8 cellular contexts compared by ENCODE assay signal in the genomic region with DNA sequence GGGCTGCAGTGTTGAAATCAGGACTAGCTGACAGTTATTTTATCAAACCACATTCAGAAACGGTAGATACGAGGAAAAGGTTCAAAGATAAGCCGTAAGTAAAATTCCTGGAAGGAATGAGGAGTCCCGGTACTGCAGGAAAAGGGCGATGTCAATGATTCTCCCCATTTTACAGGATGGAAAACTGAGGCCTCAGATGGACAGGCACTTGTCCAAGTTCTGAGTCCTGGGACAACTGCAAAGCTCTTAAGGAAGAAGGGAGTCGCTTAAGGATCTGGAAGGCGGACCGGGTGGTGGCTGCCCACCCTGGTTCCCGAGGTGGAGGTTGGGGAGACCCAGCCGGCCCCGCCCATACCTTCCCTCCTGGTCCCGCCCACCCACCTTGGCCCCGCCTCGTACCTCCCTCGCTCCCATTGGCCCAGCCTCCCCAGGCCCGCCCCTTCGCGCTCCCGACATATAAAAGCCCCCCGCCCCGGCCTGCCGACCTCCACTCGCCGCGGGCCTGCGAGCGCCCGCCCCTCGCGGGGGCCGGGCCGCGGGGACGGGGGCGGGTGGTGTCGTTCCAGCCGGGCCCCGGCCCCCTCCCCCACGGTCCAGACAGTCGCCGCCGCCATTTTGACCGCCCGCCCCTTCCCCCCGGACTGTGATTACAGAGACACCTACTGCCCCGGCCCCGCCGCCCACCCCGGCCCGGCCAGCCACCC. TPM values are rescaled to one million over a fixed set of nuclear protein-coding genes. Genes with fewer than 3 reads are reported as not detected.
DNase-seq lines count a peak whose midpoint lies in the region; ATAC-seq, FAIRE-seq and TF ChIP-seq lines count a peak whose summit lies in the region.

No MANE protein-coding gene starts in this region.

- BruUV-seq in HepG2 (replicated peaks; lab: Mats Ljungman, UMichigan), result no TSS peak

- peak; percentile 39 for ATAC-seq in GM18498 (IDR thresholded peaks at IDR 0.05; ENCODE audit: unreplicated experiment)
- ATAC-seq in HG03066 (IDR thresholded peaks at IDR 0.05; ENCODE audit: low read depth, unreplicated experiment), result peak; percentile 29
- peak; percentile 61 for ATAC-seq in HepG2
- no peak for ATAC-seq in GM18520 (IDR thresholded peaks at IDR 0.05; ENCODE audit: unreplicated experiment)

- 13% methylated on average over 5 of the region's 50 CpGs for WGBS in HepG2 (ENCODE audit: low lambda C conversion rate)

- in situ Hi-C loops in HepG2 (cut with HindIII; ENCODE audit: extremely low pct_ligation_motif_present, low pct_unique_long_range_greater_than_20kb), result no loop called here

- no peak for TF ChIP-seq CTCF in coronary artery (IDR thresholded peaks at IDR 0.05)
- no peak for TF ChIP-seq CTCF in HepG2 (CRISPR knock-in tag; IDR thresholded peaks at IDR 0.05)

- peak overlapping the region; percentile 96 for H3K4me3 Mint-ChIP-seq in activated CD4-positive, alpha-beta T cell treated with anti-CD3 and anti-CD28 coated beads, Interleukin-2, amount 10 ng/mL, durations not matched to agents 24 days and 14 days

- TF ChIP-seq EP300 in HepG2 (IDR thresholded peaks at IDR 0.05; ENCODE audit: low read depth in 2 of 2, low read length in 2 of 2) (no peak), HepG2 (CRISPR knock-in tag; IDR thresholded peaks at IDR 0.05; ENCODE audit: borderline replicate concordance) (no peak)

- H3K4me1 Mint-ChIP-seq in activated CD4-positive, alpha-beta T cell treated with anti-CD3 and anti-CD28 coated beads, Interleukin-2, amount 10 ng/mL, durations not matched to agents 24 days and 14 days, result peaks cover 46% of the 10 kb centered on the region

- H3K27me3 Mint-ChIP-seq in activated CD4-positive, alpha-beta T cell treated with anti-CD3 and anti-CD28 coated beads, Interleukin-2, amount 10 ng/mL, durations not matched to agents 24 days and 14 days, result no peaks in the 10 kb centered on the region

- CTCF ChIA-PET in HepG2 (lab: Yijun Ruan, JAX; ENCODE audit: low intra/inter-chr PET ratio, low total read pairs), result no interaction called here

- no peak for FAIRE-seq in HepG2 (lab: Jason Lieb, UNC)

- peaks cover 19% of the 10 kb centered on the region for H3K4me1 ChIP-seq in HepG2 (ENCODE audit: insufficient read depth, low read length)

- H3K27ac ChIP-seq in coronary artery, result peak overlapping the region; percentile 100
- peak overlapping the region; percentile 96 for H3K27ac ChIP-seq in HepG2 (ENCODE audit: extremely low read length, insufficient read depth, low read length)

- no peaks in the 10 kb centered on the region; a peak in 1 of 5 replicates for H3K27me3 ChIP-seq in HepG2 (ENCODE audit: control insufficient read depth in 1 of 2, insufficient read depth in 2 of 2, low read length in 2 of 2)

- DNase-seq in NCI-H524 (lab: John Stamatoyannopoulos, UW) (peak; percentile 66 to 84), coronary artery (ENCODE audit: low spot score) (peak; percentile 93), HepG2 (ENCODE audit: low spot score) (peak; percentile 67)
- DNase-seq in activated CD4-positive, alpha-beta T cell treated with anti-CD3 and anti-CD28 coated beads, Interleukin-2, amount 10 ng/mL, durations not matched to agents 24 days and 14 days, result peak; percentile 96
- peak; percentile 92 for DNase-seq in stimulated activated CD4-positive, alpha-beta T cell treated with anti-CD3 and anti-CD28 coated beads, Interleukin-1b, Interleukin-23, amount 100 ng/mL, for 48 hours

- H3K4me3 ChIP-seq in coronary artery, result peak overlapping the region; percentile 91
- H3K4me3 ChIP-seq in HepG2 (replicated peaks in 1 of 3; ENCODE audit: insufficient read depth in 1 of 3, low read depth in 2 of 3, low read length in 3 of 3), result peak overlapping the region; percentile 87 to 97 (median 91)

- H3K27ac Mint-ChIP-seq in activated CD4-positive, alpha-beta T cell treated with anti-CD3 and anti-CD28 coated beads, Interleukin-2, amount 10 ng/mL, durations not matched to agents 24 days and 14 days, result peak overlapping the region; percentile 100

- no peaks in the 10 kb centered on the region; a peak in 1 of 5 replicates for H3K36me3 ChIP-seq in HepG2 (replicated peaks in 1 of 2; ENCODE audit: control insufficient read depth in 1 of 2, insufficient read depth in 2 of 2, low read length in 2 of 2)

- TF ChIP-seq POLR2A in HepG2 (IDR thresholded peaks at IDR 0.05; ENCODE audit: insufficient read depth in 1 of 2, low read depth in 2 of 2, low read length in 2 of 2), result peak; percentile 24 to 52; a peak in 3 of 4 replicates

- intact Hi-C loops in activated CD4-positive, alpha-beta T cell treated with anti-CD3 and anti-CD28 coated beads, Interleukin-2, amount 10 ng/mL, durations not matched to agents 24 days and 14 days (cut with micrococcal nuclease), result loop anchor here (1.0 to 5.0 kb wide), 9 partner anchors 19 to 132 kb away; a partner anchor contains a TSS
- intact Hi-C loops in HepG2 (cut with micrococcal nuclease; ENCODE audit: unreplicated experiment), result loop anchor here (1.0 to 5.0 kb wide), 2 partner anchors 53 to 67 kb away; a partner anchor contains a TSS

- no peaks in the 10 kb centered on the region for H3K9me3 ChIP-seq in HepG2 (ENCODE audit: low read length)

- peaks cover 5% of the 10 kb centered on the region for H3K79me2 ChIP-seq in HepG2 (ENCODE audit: insufficient read depth, low read length)

- peak overlapping the region; percentile 97 for H3K9ac ChIP-seq in HepG2 (ENCODE audit: insufficient read depth, low read depth, low read length)

- no peaks in the 10 kb centered on the region; the same call in 1 of the 2 replicates for H4K20me1 ChIP-seq in HepG2 (ENCODE audit: insufficient read depth, low read length)

- H3K4me2 ChIP-seq in HepG2 (ENCODE audit: low read depth, low read length), result peak overlapping the region; percentile 71

- TF ChIP-seq RAD21 in HepG2 (CRISPR knock-in tag; IDR thresholded peaks at IDR 0.05), result no peak

- POLR2A ChIA-PET in HepG2 (lab: Yijun Ruan, JAX), result interaction anchor here (0.8 to 1.8 kb wide), 9 partner anchors 10 to 159 kb away, joined by 3 to 15 read pairs (median 5); a partner anchor contains a TSS

- H2AFZ ChIP-seq in HepG2 (ENCODE audit: low read length), result peak overlapping the region; percentile 46

- H3K9me3 Mint-ChIP-seq in activated CD4-positive, alpha-beta T cell treated with anti-CD3 and anti-CD28 coated beads, Interleukin-2, amount 10 ng/mL, durations not matched to agents 24 days and 14 days, result no peaks in the 10 kb centered on the region

- H3K36me3 Mint-ChIP-seq in activated CD4-positive, alpha-beta T cell treated with anti-CD3 and anti-CD28 coated beads, Interleukin-2, amount 10 ng/mL, durations not matched to agents 24 days and 14 days (ENCODE audit: low read depth), result peaks cover 5% of the 10 kb centered on the region

RNA-seq across cellular contexts. Expression of a gene that starts 0.6 kb away (rescaled TPM):
- total RNA-seq in activated CD4-positive, alpha-beta T cell treated with anti-CD3 and anti-CD28 coated beads, Interleukin-2, amount 10 ng/mL, durations not matched to agents 24 days and 14 days, result 17.0 and 18.0 TPM in 2 replicates
- 1.3 and 1.4 TPM in 2 replicates for total RNA-seq in HepG2 (2016; rRNA removed; fragmentation: Illumina TruSeq; extraction: Trizol)
- total RNA-seq in HepG2 (2016; cell fraction: cytosol; rRNA removed; fragmentation: Illumina TruSeq; extraction: Trizol; ENCODE audit: low read depth), result 0.62 and 1.0 TPM in 2 replicates
- 1.2 and 1.9 TPM in 2 replicates for total RNA-seq in HepG2 (2016; cell fraction: insoluble cytoplasmic fraction; rRNA removed; fragmentation: Illumina TruSeq; extraction: Trizol)
- 1.2 and 1.6 TPM in 2 replicates for total RNA-seq in HepG2 (2016; cell fraction: membrane; rRNA removed; fragmentation: Illumina TruSeq; extraction: Trizol)
- 2.1 and 2.3 TPM in 2 replicates for total RNA-seq in HepG2 (2016; cell fraction: nucleus; rRNA removed; fragmentation: Illumina TruSeq; extraction: Trizol)
- 0.56 and 1.1 TPM in 2 replicates for polyA plus RNA-seq in HepG2 (2011; rRNA removed)
- 0.14 and 0.17 TPM in 2 replicates for polyA plus RNA-seq in HepG2 (2011; cell fraction: cytosol; rRNA removed)
- polyA plus RNA-seq in HepG2 (2011; cell fraction: nucleus; rRNA removed), result 5.8 and 9.2 TPM in 2 replicates
- polyA plus RNA-seq in HepG2 (2012), result 2.1 and 3.0 TPM in 2 replicates
- 0.23 and 0.45 TPM in 2 replicates for polyA plus RNA-seq in HepG2 (2016; cell fraction: cytosol; fragmentation: Illumina TruSeq; extraction: Trizol; ENCODE audit: low read depth)
- polyA plus RNA-seq in HepG2 (2016; cell fraction: insoluble cytoplasmic fraction; fragmentation: Illumina TruSeq; extraction: Trizol; ENCODE audit: low read depth), result 1.9 and 3.5 TPM in 2 replicates
- polyA plus RNA-seq in HepG2 (2016; cell fraction: membrane; fragmentation: Illumina TruSeq; extraction: Trizol; ENCODE audit: low read depth), result 0.90 and 1.1 TPM in 2 replicates
- polyA plus RNA-seq in HepG2 (2016; cell fraction: nucleus; fragmentation: Illumina TruSeq; extraction: Trizol; ENCODE audit: insufficient read depth, low read depth), result 8.9 and 9.5 TPM in 2 replicates
- 1.2 and 1.4 TPM in 2 replicates for polyA minus RNA-seq in HepG2 (2011; rRNA and poly(A)+ RNA removed; ENCODE audit: low replicate concordance)
- 1.5 and 2.4 TPM in 2 replicates for polyA minus RNA-seq in HepG2 (2011; cell fraction: cytosol; rRNA and poly(A)+ RNA removed)
- polyA minus RNA-seq in HepG2 (2011; cell fraction: nucleus; rRNA and poly(A)+ RNA removed), result 1.1 and 3.0 TPM in 2 replicates

RNA-seq across cellular contexts. Expression of a gene that starts 22.4 kb away (rescaled TPM):
- total RNA-seq in activated CD4-positive, alpha-beta T cell treated with anti-CD3 and anti-CD28 coated beads, Interleukin-2, amount 10 ng/mL, durations not matched to agents 24 days and 14 days, result not detected in 2 replicates
- total RNA-seq in HepG2 (2016; rRNA removed; fragmentation: Illumina TruSeq; extraction: Trizol), result not detected in 2 replicates
- not detected in 2 replicates for total RNA-seq in HepG2 (2016; cell fraction: cytosol; rRNA removed; fragmentation: Illumina TruSeq; extraction: Trizol; ENCODE audit: low read depth)
- not detected in 2 replicates for total RNA-seq in HepG2 (2016; cell fraction: insoluble cytoplasmic fraction; rRNA removed; fragmentation: Illumina TruSeq; extraction: Trizol)
- not detected in 2 replicates for total RNA-seq in HepG2 (2016; cell fraction: membrane; rRNA removed; fragmentation: Illumina TruSeq; extraction: Trizol)
- total RNA-seq in HepG2 (2016; cell fraction: nucleus; rRNA removed; fragmentation: Illumina TruSeq; extraction: Trizol), result not detected in 2 replicates
- polyA plus RNA-seq in HepG2 (2011; rRNA removed), result not detected in 2 replicates
- not detected in 2 replicates for polyA plus RNA-seq in HepG2 (2011; cell fraction: cytosol; rRNA removed)
- polyA plus RNA-seq in HepG2 (2011; cell fraction: nucleus; rRNA removed), result not detected in 2 replicates
- not detected in 2 replicates for polyA plus RNA-seq in HepG2 (2012)
- polyA plus RNA-seq in HepG2 (2016; cell fraction: cytosol; fragmentation: Illumina TruSeq; extraction: Trizol; ENCODE audit: low read depth), result not detected in 2 replicates
- polyA plus RNA-seq in HepG2 (2016; cell fraction: insoluble cytoplasmic fraction; fragmentation: Illumina TruSeq; extraction: Trizol; ENCODE audit: low read depth), result not detected in 2 replicates
- not detected in 2 replicates for polyA plus RNA-seq in HepG2 (2016; cell fraction: membrane; fragmentation: Illumina TruSeq; extraction: Trizol; ENCODE audit: low read depth)
- polyA plus RNA-seq in HepG2 (2016; cell fraction: nucleus; fragmentation: Illumina TruSeq; extraction: Trizol; ENCODE audit: insufficient read depth, low read depth), result not detected in 2 replicates
- polyA minus RNA-seq in HepG2 (2011; rRNA and poly(A)+ RNA removed; ENCODE audit: low replicate concordance), result not detected in 2 replicates
- not detected in 2 replicates for polyA minus RNA-seq in HepG2 (2011; cell fraction: cytosol; rRNA and poly(A)+ RNA removed)
- polyA minus RNA-seq in HepG2 (2011; cell fraction: nucleus; rRNA and poly(A)+ RNA removed), result not detected in 2 replicates

RNA-seq across cellular contexts. Expression of a gene that starts 26.0 kb away (rescaled TPM):
- total RNA-seq in activated CD4-positive, alpha-beta T cell treated with anti-CD3 and anti-CD28 coated beads, Interleukin-2, amount 10 ng/mL, durations not matched to agents 24 days and 14 days, result 81.6 and 86.4 TPM in 2 replicates
- total RNA-seq in HepG2 (2016; rRNA removed; fragmentation: Illumina TruSeq; extraction: Trizol), result 3.4 and 8.1 TPM in 2 replicates
- total RNA-seq in HepG2 (2016; cell fraction: cytosol; rRNA removed; fragmentation: Illumina TruSeq; extraction: Trizol; ENCODE audit: low read depth), result 1.0 and 1.4 TPM in 2 replicates
- 3.0 and 8.3 TPM in 2 replicates for total RNA-seq in HepG2 (2016; cell fraction: insoluble cytoplasmic fraction; rRNA removed; fragmentation: Illumina TruSeq; extraction: Trizol)
- 2.5 and 2.7 TPM in 2 replicates for total RNA-seq in HepG2 (2016; cell fraction: membrane; rRNA removed; fragmentation: Illumina TruSeq; extraction: Trizol)
- 6.3 and 7.8 TPM in 2 replicates for total RNA-seq in HepG2 (2016; cell fraction: nucleus; rRNA removed; fragmentation: Illumina TruSeq; extraction: Trizol)
- polyA plus RNA-seq in HepG2 (2011; rRNA removed), result 3.5 and 5.4 TPM in 2 replicates
- polyA plus RNA-seq in HepG2 (2011; cell fraction: cytosol; rRNA removed), result 3.1 and 3.5 TPM in 2 replicates
- 2.7 and 3.5 TPM in 2 replicates for polyA plus RNA-seq in HepG2 (2011; cell fraction: nucleus; rRNA removed)
- polyA plus RNA-seq in HepG2 (2012), result 1.8 and 3.6 TPM in 2 replicates
- 0.75 and 0.87 TPM in 2 replicates for polyA plus RNA-seq in HepG2 (2016; cell fraction: cytosol; fragmentation: Illumina TruSeq; extraction: Trizol; ENCODE audit: low read depth)
- polyA plus RNA-seq in HepG2 (2016; cell fraction: insoluble cytoplasmic fraction; fragmentation: Illumina TruSeq; extraction: Trizol; ENCODE audit: low read depth), result 2.7 and 3.1 TPM in 2 replicates
- 1.7 and 2.1 TPM in 2 replicates for polyA plus RNA-seq in HepG2 (2016; cell fraction: membrane; fragmentation: Illumina TruSeq; extraction: Trizol; ENCODE audit: low read depth)
- polyA plus RNA-seq in HepG2 (2016; cell fraction: nucleus; fragmentation: Illumina TruSeq; extraction: Trizol; ENCODE audit: insufficient read depth, low read depth), result 10.9 and 11.1 TPM in 2 replicates
- polyA minus RNA-seq in HepG2 (2011; rRNA and poly(A)+ RNA removed; ENCODE audit: low replicate concordance), result 5.4 and 21.7 TPM in 2 replicates
- polyA minus RNA-seq in HepG2 (2011; cell fraction: cytosol; rRNA and poly(A)+ RNA removed), result 1.9 and 2.9 TPM in 2 replicates
- 1.1 and 1.3 TPM in 2 replicates for polyA minus RNA-seq in HepG2 (2011; cell fraction: nucleus; rRNA and poly(A)+ RNA removed)

RNA-seq across cellular contexts. Expression of a gene that starts 53.2 kb away (rescaled TPM):
- total RNA-seq in activated CD4-positive, alpha-beta T cell treated with anti-CD3 and anti-CD28 coated beads, Interleukin-2, amount 10 ng/mL, durations not matched to agents 24 days and 14 days, result 61.5 and 63.2 TPM in 2 replicates
- 8.5 and 14.0 TPM in 2 replicates for total RNA-seq in HepG2 (2016; rRNA removed; fragmentation: Illumina TruSeq; extraction: Trizol)
- total RNA-seq in HepG2 (2016; cell fraction: cytosol; rRNA removed; fragmentation: Illumina TruSeq; extraction: Trizol; ENCODE audit: low read depth), result 11.3 and 12.1 TPM in 2 replicates
- total RNA-seq in HepG2 (2016; cell fraction: insoluble cytoplasmic fraction; rRNA removed; fragmentation: Illumina TruSeq; extraction: Trizol), result 7.3 and 14.2 TPM in 2 replicates
- total RNA-seq in HepG2 (2016; cell fraction: membrane; rRNA removed; fragmentation: Illumina TruSeq; extraction: Trizol), result 13.3 and 15.4 TPM in 2 replicates
- total RNA-seq in HepG2 (2016; cell fraction: nucleus; rRNA removed; fragmentation: Illumina TruSeq; extraction: Trizol), result 12.9 and 17.6 TPM in 2 replicates
- polyA plus RNA-seq in HepG2 (2011; rRNA removed), result 13.5 and 13.6 TPM in 2 replicates
- polyA plus RNA-seq in HepG2 (2011; cell fraction: cytosol; rRNA removed), result 5.9 and 10.2 TPM in 2 replicates
- polyA plus RNA-seq in HepG2 (2011; cell fraction: nucleus; rRNA removed), result 69.0 and 111 TPM in 2 replicates
- polyA plus RNA-seq in HepG2 (2012), result 9.5 and 10.5 TPM in 2 replicates
- polyA plus RNA-seq in HepG2 (2016; cell fraction: cytosol; fragmentation: Illumina TruSeq; extraction: Trizol; ENCODE audit: low read depth), result 8.3 and 9.9 TPM in 2 replicates
- polyA plus RNA-seq in HepG2 (2016; cell fraction: insoluble cytoplasmic fraction; fragmentation: Illumina TruSeq; extraction: Trizol; ENCODE audit: low read depth), result 15.3 and 20.8 TPM in 2 replicates
- 8.6 TPM in 2 replicates for polyA plus RNA-seq in HepG2 (2016; cell fraction: membrane; fragmentation: Illumina TruSeq; extraction: Trizol; ENCODE audit: low read depth)
- 52.7 and 54.2 TPM in 2 replicates for polyA plus RNA-seq in HepG2 (2016; cell fraction: nucleus; fragmentation: Illumina TruSeq; extraction: Trizol; ENCODE audit: insufficient read depth, low read depth)
- 18.8 and 26.1 TPM in 2 replicates for polyA minus RNA-seq in HepG2 (2011; rRNA and poly(A)+ RNA removed; ENCODE audit: low replicate concordance)
- polyA minus RNA-seq in HepG2 (2011; cell fraction: cytosol; rRNA and poly(A)+ RNA removed), result 6.5 and 8.8 TPM in 2 replicates
- polyA minus RNA-seq in HepG2 (2011; cell fraction: nucleus; rRNA and poly(A)+ RNA removed), result 12.1 and 15.6 TPM in 2 replicates

RNA-seq across cellular contexts. Expression of a gene that starts 56.3 kb away (rescaled TPM):
- total RNA-seq in activated CD4-positive, alpha-beta T cell treated with anti-CD3 and anti-CD28 coated beads, Interleukin-2, amount 10 ng/mL, durations not matched to agents 24 days and 14 days, result 0.28 TPM in 1 of 2 replicates, not detected in the other
- 2.4 and 2.5 TPM in 2 replicates for total RNA-seq in HepG2 (2016; rRNA removed; fragmentation: Illumina TruSeq; extraction: Trizol)
- 0.20 and 0.26 TPM in 2 replicates for total RNA-seq in HepG2 (2016; cell fraction: cytosol; rRNA removed; fragmentation: Illumina TruSeq; extraction: Trizol; ENCODE audit: low read depth)
- 1.6 and 3.8 TPM in 2 replicates for total RNA-seq in HepG2 (2016; cell fraction: insoluble cytoplasmic fraction; rRNA removed; fragmentation: Illumina TruSeq; extraction: Trizol)
- 0.87 and 1.2 TPM in 2 replicates for total RNA-seq in HepG2 (2016; cell fraction: membrane; rRNA removed; fragmentation: Illumina TruSeq; extraction: Trizol)
- total RNA-seq in HepG2 (2016; cell fraction: nucleus; rRNA removed; fragmentation: Illumina TruSeq; extraction: Trizol), result 1.1 and 2.3 TPM in 2 replicates
- polyA plus RNA-seq in HepG2 (2011; rRNA removed), result 0.79 and 1.0 TPM in 2 replicates
- polyA plus RNA-seq in HepG2 (2011; cell fraction: cytosol; rRNA removed), result 0.29 and 0.46 TPM in 2 replicates
- 2.5 and 3.9 TPM in 2 replicates for polyA plus RNA-seq in HepG2 (2011; cell fraction: nucleus; rRNA removed)
- 2.2 and 2.4 TPM in 2 replicates for polyA plus RNA-seq in HepG2 (2012)
- polyA plus RNA-seq in HepG2 (2016; cell fraction: cytosol; fragmentation: Illumina TruSeq; extraction: Trizol; ENCODE audit: low read depth), result 0.37 and 0.50 TPM in 2 replicates
- 4.3 and 4.7 TPM in 2 replicates for polyA plus RNA-seq in HepG2 (2016; cell fraction: insoluble cytoplasmic fraction; fragmentation: Illumina TruSeq; extraction: Trizol; ENCODE audit: low read depth)
- 0.80 and 1.7 TPM in 2 replicates for polyA plus RNA-seq in HepG2 (2016; cell fraction: membrane; fragmentation: Illumina TruSeq; extraction: Trizol; ENCODE audit: low read depth)
- polyA plus RNA-seq in HepG2 (2016; cell fraction: nucleus; fragmentation: Illumina TruSeq; extraction: Trizol; ENCODE audit: insufficient read depth, low read depth), result 10.3 and 11.9 TPM in 2 replicates
- polyA minus RNA-seq in HepG2 (2011; rRNA and poly(A)+ RNA removed; ENCODE audit: low replicate concordance), result 0.62 TPM in 1 of 2 replicates, not detected in the other
- not detected in 2 replicates for polyA minus RNA-seq in HepG2 (2011; cell fraction: cytosol; rRNA and poly(A)+ RNA removed)
- 0.25 and 0.39 TPM in 2 replicates for polyA minus RNA-seq in HepG2 (2011; cell fraction: nucleus; rRNA and poly(A)+ RNA removed)
